Comparison of ENCODE assay signal across 27 cellular contexts in genomic region chr5:137347865-137348264, GRCh38.
"Had no signal": no experiment of that assay in that cellular context is flagged by ENCODE, and none has a peak within 500 bp of the region (broad histone marks: within the 10 kb centered on the region; RNA-seq: fewer than 3 reads in every experiment).

No MANE protein-coding gene starts in this region.

- H3K79me2 ChIP-seq: parathyroid adenoma had no signal

- H3K27ac Mint-ChIP-seq: naive thymus-derived CD4-positive, alpha-beta T cell; nephron; stimulated activated naive CD8-positive, alpha-beta T cell treated with anti-CD3 and anti-CD28 coated beads, Interleukin-15, Interleukin-2, amounts not matched to agents 100 ng/mL and 50 ng/mL, for 24 hours; type B pancreatic cell had no signal

- H3K9me3 ChIP-seq: left lung, lower lobe of right lung, neutrophil, psoas muscle, tibial nerve, uterus had no signal

- H3K4me2 ChIP-seq: neural progenitor cell had no signal

- H3K27me3 ChIP-seq: neural progenitor cell, neutrophil, tibial nerve, uterus had no signal

- H3K4me3 Mint-ChIP-seq: naive thymus-derived CD4-positive, alpha-beta T cell; nephron; neural progenitor cell; stimulated activated naive CD8-positive, alpha-beta T cell treated with anti-CD3 and anti-CD28 coated beads, Interleukin-15, Interleukin-2, amounts not matched to agents 100 ng/mL and 50 ng/mL, for 24 hours; type B pancreatic cell had no signal

- H3K4me1 ChIP-seq: left lung, lower lobe of right lung, parathyroid adenoma, psoas muscle, tibial nerve, uterus had no signal

- FAIRE-seq: keratinocyte had no signal

- H3K9me3 Mint-ChIP-seq: nephron; neural progenitor cell; stimulated activated naive CD8-positive, alpha-beta T cell treated with anti-CD3 and anti-CD28 coated beads, Interleukin-15, Interleukin-2, amounts not matched to agents 100 ng/mL and 50 ng/mL, for 24 hours; type B pancreatic cell had no signal

- H3K36me3 Mint-ChIP-seq: naive thymus-derived CD4-positive, alpha-beta T cell; neural progenitor cell; type B pancreatic cell had no signal

- H3K4me3 ChIP-seq: left lung, lower lobe of right lung, neural progenitor cell, psoas muscle, skin epidermis, tibial nerve, uterus had no signal

- H3K4me1 Mint-ChIP-seq: naive thymus-derived CD4-positive, alpha-beta T cell had no signal

- DNase-seq: head of caudate nucleus; hippocampal formation; kidney glomerular epithelial cell; left cardiac atrium; left lung; lower lobe of right lung; mammary epithelial cell; mesenchymal stem cell; naive thymus-derived CD4-positive, alpha-beta T cell; occipital lobe; psoas muscle; stimulated activated CD4-positive, alpha-beta T cell treated with anti-CD3 and anti-CD28 coated beads, Interleukin-12 subunit alpha, Interleukin-12 subunit beta, amount 100 ng/mL, for 4 hours; stimulated activated CD4-positive, alpha-beta T cell treated with anti-CD3 and anti-CD28 coated beads, Interleukin-15, amount 100 ng/mL, for 24 hours; stimulated activated CD4-positive, alpha-beta T cell treated with anti-CD3 and anti-CD28 coated beads, Interleukin-2, amount 100 ng/mL, for 24 hours; stimulated activated CD4-positive, alpha-beta T cell treated with anti-CD3 and anti-CD28 coated beads, Interleukin-4, amount 100 ng/mL, for 1 hour; stimulated activated naive CD4-positive, alpha-beta T cell; uterus had no signal

- H2AFZ ChIP-seq: neural progenitor cell, parathyroid adenoma had no signal

- H3K9ac ChIP-seq: neural progenitor cell, parathyroid adenoma had no signal

- ATAC-seq: left cardiac atrium; left lung; lower lobe of right lung; naive thymus-derived CD4-positive, alpha-beta T cell; psoas muscle; sciatic nerve had no signal

- H3K27ac ChIP-seq: left lung, lower lobe of right lung, neural progenitor cell, neutrophil, parathyroid adenoma, psoas muscle, skin epidermis, tibial nerve, uterus had no signal

- H3K27me3 Mint-ChIP-seq: stimulated activated naive CD8-positive, alpha-beta T cell treated with anti-CD3 and anti-CD28 coated beads, Interleukin-15, Interleukin-2, amounts not matched to agents 100 ng/mL and 50 ng/mL, for 24 hours had no signal

- H3K36me3 ChIP-seq: left lung, lower lobe of right lung, neural progenitor cell, neutrophil, tibial nerve, uterus had no signal
